Comparison of ENCODE assay signal across 8 cellular contexts in the genomic region with DNA sequence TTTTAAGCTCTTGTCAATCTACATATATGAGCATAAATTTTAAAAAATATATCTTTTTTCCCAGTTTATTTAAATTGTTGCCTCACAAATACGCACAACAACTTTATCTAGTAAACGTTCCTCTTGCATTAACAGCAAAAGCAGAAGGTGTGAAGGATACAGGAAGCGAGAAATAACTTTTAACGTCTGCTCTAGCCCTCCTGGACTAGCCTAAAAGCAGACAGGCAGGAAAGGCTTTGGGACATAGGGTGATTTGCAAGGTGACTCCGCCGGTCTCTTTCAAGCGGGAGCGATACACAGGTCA. TPM values are rescaled to one million over a fixed set of nuclear protein-coding genes. Genes with fewer than 3 reads are reported as not detected.
DNase-seq lines count a peak whose midpoint lies in the region; ATAC-seq lines count a peak whose summit lies in the region.

No MANE protein-coding gene starts in this region.

- DNase-seq in NCI-H1436 (lab: John Stamatoyannopoulos, UW): peak; percentile 46
- no peak for DNase-seq in NCI-H1436 treated with DMSO at 0.1 percent for 48 hours (lab: John Stamatoyannopoulos, UW)
- DNase-seq in RKO (ENCODE audit: low spot score): peak; percentile 73
- no peak for DNase-seq in epithelial cell of prostate (ENCODE audit: low read depth, low spot score)
- no peak for DNase-seq in naive thymus-derived CD8-positive, alpha-beta T cell
- no peak for DNase-seq in epidermal melanocyte (ENCODE audit: insufficient read length, low spot score)
- no peak for DNase-seq in AG08395 (ENCODE audit: low spot score)

- H3K27ac Mint-ChIP-seq in naive thymus-derived CD8-positive, alpha-beta T cell: peak overlapping the region in 8 of 10 donors; percentile 15 to 91 (median 82)

- H3K4me1 Mint-ChIP-seq in naive thymus-derived CD8-positive, alpha-beta T cell: peaks cover 5 to 15% (median 9%) of the 10 kb centered on the region in 4 donors

- H3K27ac ChIP-seq in epithelial cell of prostate: peak overlapping the region; percentile 42

- peaks cover 0 to 3% (median 1%) of the 10 kb centered on the region in 5 donors for H3K27me3 Mint-ChIP-seq in naive thymus-derived CD8-positive, alpha-beta T cell

- no peaks in the 10 kb centered on the region for H3K36me3 Mint-ChIP-seq in naive thymus-derived CD8-positive, alpha-beta T cell

- H3K4me3 Mint-ChIP-seq in naive thymus-derived CD8-positive, alpha-beta T cell: peak overlapping the region; percentile 91 to 97 (median 94)

- no peaks in the 10 kb centered on the region for H3K9me3 Mint-ChIP-seq in naive thymus-derived CD8-positive, alpha-beta T cell

- ATAC-seq in naive thymus-derived CD8-positive, alpha-beta T cell: peak; percentile 48 to 50
- no peak for ATAC-seq in HG03039 (IDR thresholded peaks at IDR 0.05; ENCODE audit: unreplicated experiment)

- POLR2A ChIA-PET in naive thymus-derived CD8-positive, alpha-beta T cell (lab: Charles Lee): no interaction called here

RNA-seq across cellular contexts. Expression of a gene that starts 0.4 kb away (rescaled TPM):
- 1 to 10 TPM; 1.1 to 1.7 TPM for total RNA-seq in naive thymus-derived CD8-positive, alpha-beta T cell
- under 1 TPM; 0.30 to 0.88 (median 0.79) TPM for polyA plus RNA-seq in naive thymus-derived CD8-positive, alpha-beta T cell

RNA-seq across cellular contexts. Expression of a gene that starts 39.9 kb away (rescaled TPM):
- under 1 TPM; 0.42 to 0.63 TPM for total RNA-seq in naive thymus-derived CD8-positive, alpha-beta T cell
- under 1 TPM in 2 of 3 donors, not detected in 1; 0.10 to 0.12 TPM for polyA plus RNA-seq in naive thymus-derived CD8-positive, alpha-beta T cell

RNA-seq across cellular contexts. Expression of a gene that starts 46.1 kb away (rescaled TPM):
- 10 to 100 TPM; 19.1 to 20.7 TPM for total RNA-seq in naive thymus-derived CD8-positive, alpha-beta T cell
- polyA plus RNA-seq in naive thymus-derived CD8-positive, alpha-beta T cell: 1 to 10 TPM; 4.2 to 8.2 (median 6.1) TPM

Comparison
In these comparisons a context has a peak if more than half of its experiments do, and no peak if none do; other contexts are left out.
1. DNase-seq: peak in NCI-H1436 (single experiment) and RKO (single experiment); none in NCI-H1436 treated with DMSO at 0.1 percent for 48 hours (single experiment), epithelial cell of prostate (single experiment), naive thymus-derived CD8-positive, alpha-beta T cell (0 of 10), epidermal melanocyte (single experiment) and AG08395 (single experiment).